Comparison of ENCODE assay signal across 8 cellular contexts in the genomic region with DNA sequence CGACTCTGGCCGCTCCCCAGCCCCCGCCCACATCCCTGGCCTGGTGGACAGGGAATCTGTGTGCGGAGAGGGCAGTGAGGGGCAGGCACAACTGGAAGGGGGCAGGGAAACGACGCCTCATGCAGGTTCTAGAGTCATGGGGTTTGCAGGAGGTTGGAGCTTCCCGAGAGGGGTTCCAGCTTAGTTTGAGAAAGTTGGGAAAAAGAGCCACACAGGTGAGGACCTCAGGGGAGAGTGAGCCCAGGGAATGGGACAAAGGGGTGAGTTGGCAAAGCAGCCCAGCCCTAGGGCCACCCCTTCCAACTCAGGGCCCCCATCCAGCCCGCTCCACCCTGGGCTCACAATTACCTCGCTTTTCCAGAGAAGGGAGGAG. TPM values are rescaled to one million over a fixed set of nuclear protein-coding genes. Genes with fewer than 3 reads are reported as not detected.
A peak's percentile ranks its signal among the peaks of the same experiment; 100 is the strongest.
DNase-seq lines count a peak whose midpoint lies in the region; ATAC-seq and TF ChIP-seq lines count a peak whose summit lies in the region.

No MANE protein-coding gene starts in this region.

- no peak for TF ChIP-seq EP300 in ovary (IDR thresholded peaks at IDR 0.05)

- H3K27ac ChIP-seq in VCaP (peak overlapping the region; percentile 93), ovary (no peak overlapping the region)
- no peak overlapping the region for H3K27ac ChIP-seq in effector memory CD4-positive, alpha-beta T cell (ENCODE audit: insufficient read depth, low read length, poor library complexity, severe bottlenecking)

- TF ChIP-seq CTCF in VCaP (conservative IDR thresholded peaks at IDR 0.05) (no peak), ovary (IDR thresholded peaks at IDR 0.05) (no peak)

- H3K9me3 ChIP-seq in ovary = no peaks in the 10 kb centered on the region
- H3K9me3 ChIP-seq in effector memory CD4-positive, alpha-beta T cell (ENCODE audit: control insufficient read depth, low read length) = no peaks in the 10 kb centered on the region

- H3K27me3 ChIP-seq in ovary = no peaks in the 10 kb centered on the region
- peaks cover 37% of the 10 kb centered on the region for H3K27me3 ChIP-seq in effector memory CD4-positive, alpha-beta T cell (replicated peaks; ENCODE audit: control insufficient read depth, insufficient read depth, low read length, poor library complexity, severe bottlenecking)

- WGBS in ovary, 3 donors = 0 to 2% (median 1%) methylated on average over 9 of the region's 9 CpGs

- peak; percentile 2 for ATAC-seq in GM18907 (IDR thresholded peaks at IDR 0.05; ENCODE audit: unreplicated experiment)
- no peak for ATAC-seq in HG03565 (IDR thresholded peaks at IDR 0.05; ENCODE audit: unreplicated experiment)
- ATAC-seq in GM21737 (IDR thresholded peaks at IDR 0.05; ENCODE audit: unreplicated experiment) = no peak
- no peak for ATAC-seq in GM19324 (IDR thresholded peaks at IDR 0.05; ENCODE audit: low FRiP score, unreplicated experiment)

- DNase-seq in head of caudate nucleus (peak in 41 of 42 donors; percentile 80 to 98 (median 93)), ovary (peak in 3 of 5 donors; percentile 35 to 65 (median 57))
- DNase-seq in effector memory CD4-positive, alpha-beta T cell = no peak

- H3K4me1 ChIP-seq in ovary (ENCODE audit: insufficient read depth) = peaks cover 7% of the 10 kb centered on the region
- H3K4me1 ChIP-seq in effector memory CD4-positive, alpha-beta T cell (ENCODE audit: control insufficient read depth, insufficient read depth, low read length, poor library complexity, severe bottlenecking) = peaks cover 19% of the 10 kb centered on the region

- intact Hi-C loops in head of caudate nucleus (cut with DNase I) (loop anchor here (2.0 kb wide), 1 partner anchor 15 kb away; a partner anchor contains a TSS), ovary (cut with DNase I) (no loop called here)

- TF ChIP-seq POLR2A in ovary (IDR thresholded peaks at IDR 0.05) = no peak

- H3K4me3 ChIP-seq in ovary = peak overlapping the region; percentile 32
- H3K4me3 ChIP-seq in effector memory CD4-positive, alpha-beta T cell (ENCODE audit: insufficient read depth, low read depth, low read length, poor library complexity, severe bottlenecking) = no peak overlapping the region

- H3K36me3 ChIP-seq in ovary = no peaks in the 10 kb centered on the region
- H3K36me3 ChIP-seq in effector memory CD4-positive, alpha-beta T cell (ENCODE audit: control insufficient read depth, insufficient read depth, low read length) = no peaks in the 10 kb centered on the region

RNA-seq across cellular contexts. Expression of a gene that starts 1.7 kb away (rescaled TPM):
- total RNA-seq in ovary = 10 to 100 TPM in 5 of 7 donors, 1 to 10 TPM in 2; 1.6 to 30.9 (median 12.2) TPM
- polyA plus RNA-seq in ovary = 1 to 10 TPM; 8.6 TPM

RNA-seq across cellular contexts. Expression of a gene that starts 14.9 kb away (rescaled TPM):
- total RNA-seq in ovary = 10 to 100 TPM in 6 of 7 donors, 1 to 10 TPM in 1; 9.4 to 60.9 (median 49.6) TPM
- 10 to 100 TPM; 45.1 to 48.6 TPM for polyA plus RNA-seq in ovary

RNA-seq across cellular contexts. Expression of a gene that starts 18.2 kb away (rescaled TPM):
- total RNA-seq in ovary = 10 to 100 TPM; 61.9 to 93.8 (median 73.3) TPM
- polyA plus RNA-seq in ovary = 100 to 1,000 TPM in 1 of 2 donors, 10 to 100 TPM in 1; 52.4 to 114 TPM

RNA-seq across cellular contexts. Expression of a gene that starts 18.5 kb away (rescaled TPM):
- total RNA-seq in ovary = 10 to 100 TPM in 6 of 7 donors, 1 to 10 TPM in 1; 8.8 to 41.6 (median 16.2) TPM
- 10 to 100 TPM in 1 of 2 donors, 1 to 10 TPM in 1; 8.6 to 22.4 TPM for polyA plus RNA-seq in ovary

RNA-seq across cellular contexts. Expression of a gene that starts 18.6 kb away (rescaled TPM):
- 1 to 10 TPM; 1.3 to 9.9 (median 4.5) TPM for total RNA-seq in ovary
- 1 to 10 TPM in 1 of 2 donors, under 1 TPM in 1; 0.85 to 5.1 TPM for polyA plus RNA-seq in ovary

Comparison
In these comparisons a context has a peak if more than half of its experiments do, and no peak if none do; other contexts are left out.
1. DNase-seq: peak in head of caudate nucleus (41 of 42) and ovary (3 of 5); none in effector memory CD4-positive, alpha-beta T cell (0 of 3).